ENCODE assay signal across 1 cellular context in genomic region chr1:1309525-1310385, GRCh38.
TF ChIP-seq lines count a peak whose summit lies in the region.

No MANE protein-coding gene starts in this region.

TF ChIP-seq in K562, 482 proteins besides CTCF, POLR2A, EP300 and RAD21 (continued from another document and continues in another):
- TF ChIP-seq ZNF518B (CRISPR knock-in tag; IDR thresholded peaks at IDR 0.05) (no peak), PPARD (CRISPR knock-in tag; IDR thresholded peaks at IDR 0.05) (no peak), CC2D1A (IDR thresholded peaks at IDR 0.05) (no peak), RBM34 (IDR thresholded peaks at IDR 0.05; ENCODE audit: borderline replicate concordance, insufficient read depth, low read length) (no peak), ZNF592 (IDR thresholded peaks at IDR 0.05) (no peak), PRPF4 (IDR thresholded peaks at IDR 0.05; ENCODE audit: insufficient read depth, low read depth, low read length, poor library complexity, severe bottlenecking) (peak; percentile 29), ZNF232 (CRISPR knock-in tag; IDR thresholded peaks at IDR 0.05) (no peak), ZNF165 (CRISPR knock-in tag; IDR thresholded peaks at IDR 0.05; ENCODE audit: borderline replicate concordance) (no peak), ZMIZ1 (IDR thresholded peaks at IDR 0.05; ENCODE audit: low read depth in 2 of 2, low read length in 2 of 2) (no peak), POLR2AphosphoS2 (IDR thresholded peaks at IDR 0.05; ENCODE audit: low read length) (peak; percentile 81; the same call in 1 of the 2 replicates), ZNF431 (CRISPR knock-in tag; IDR thresholded peaks at IDR 0.05) (no peak), ZNF263 (CRISPR knock-in tag; IDR thresholded peaks at IDR 0.05; ENCODE audit: borderline replicate concordance) (no peak), MAFG (tag; conservative IDR thresholded peaks at IDR 0.05) (no peak), ARHGAP35 (IDR thresholded peaks at IDR 0.05; ENCODE audit: partially characterized antibody) (no peak), TOE1 (IDR thresholded peaks at IDR 0.05; ENCODE audit: borderline replicate concordance) (peak; percentile 87), TOE1 (CRISPR knock-in tag; IDR thresholded peaks at IDR 0.05; ENCODE audit: borderline replicate concordance, low read depth) (no peak), TCF7 (IDR thresholded peaks at IDR 0.05; ENCODE audit: borderline replicate concordance) (0 out of 2 replicates have a peak, but pooled peaks have one; percentile 3), TCF3 (CRISPR knock-in tag; IDR thresholded peaks at IDR 0.05) (no peak), MYBL2 (IDR thresholded peaks at IDR 0.05; ENCODE audit: low read depth) (no peak), MYBL2 (CRISPR knock-in tag; IDR thresholded peaks at IDR 0.05; ENCODE audit: borderline replicate concordance) (0 out of 2 replicates have a peak, but pooled peaks have one; percentile 18), GABPB1 (CRISPR knock-in tag; IDR thresholded peaks at IDR 0.05) (peak; percentile 15; the same call in 1 of the 2 replicates), CEBPB (tag; IDR thresholded peaks at IDR 0.05) (no peak), PYGO2 (tag; IDR thresholded peaks at IDR 0.05) (no peak), CEBPZ (IDR thresholded peaks at IDR 0.05; ENCODE audit: borderline replicate concordance, low read depth, low read length) (no peak), TGIF2 (CRISPR knock-in tag; IDR thresholded peaks at IDR 0.05) (0 out of 2 replicates have a peak, but pooled peaks have one; percentile 33), GTF2F1 (IDR thresholded peaks at IDR 0.05; ENCODE audit: low read depth, low read length) (no peak)
- TF ChIP-seq, protein P1, sequence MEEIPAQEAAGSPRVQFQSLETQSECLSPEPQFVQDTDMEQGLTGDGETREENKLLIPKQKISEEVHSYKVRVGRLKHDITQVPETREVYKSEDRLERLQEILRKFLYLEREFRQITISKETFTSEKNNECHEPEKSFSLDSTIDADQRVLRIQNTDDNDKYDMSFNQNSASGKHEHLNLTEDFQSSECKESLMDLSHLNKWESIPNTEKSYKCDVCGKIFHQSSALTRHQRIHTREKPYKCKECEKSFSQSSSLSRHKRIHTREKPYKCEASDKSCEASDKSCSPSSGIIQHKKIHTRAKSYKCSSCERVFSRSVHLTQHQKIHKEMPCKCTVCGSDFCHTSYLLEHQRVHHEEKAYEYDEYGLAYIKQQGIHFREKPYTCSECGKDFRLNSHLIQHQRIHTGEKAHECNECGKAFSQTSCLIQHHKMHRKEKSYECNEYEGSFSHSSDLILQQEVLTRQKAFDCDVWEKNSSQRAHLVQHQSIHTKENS (CRISPR knock-in tag; IDR thresholded peaks at IDR 0.05): no peak
- TF ChIP-seq, protein P2, sequence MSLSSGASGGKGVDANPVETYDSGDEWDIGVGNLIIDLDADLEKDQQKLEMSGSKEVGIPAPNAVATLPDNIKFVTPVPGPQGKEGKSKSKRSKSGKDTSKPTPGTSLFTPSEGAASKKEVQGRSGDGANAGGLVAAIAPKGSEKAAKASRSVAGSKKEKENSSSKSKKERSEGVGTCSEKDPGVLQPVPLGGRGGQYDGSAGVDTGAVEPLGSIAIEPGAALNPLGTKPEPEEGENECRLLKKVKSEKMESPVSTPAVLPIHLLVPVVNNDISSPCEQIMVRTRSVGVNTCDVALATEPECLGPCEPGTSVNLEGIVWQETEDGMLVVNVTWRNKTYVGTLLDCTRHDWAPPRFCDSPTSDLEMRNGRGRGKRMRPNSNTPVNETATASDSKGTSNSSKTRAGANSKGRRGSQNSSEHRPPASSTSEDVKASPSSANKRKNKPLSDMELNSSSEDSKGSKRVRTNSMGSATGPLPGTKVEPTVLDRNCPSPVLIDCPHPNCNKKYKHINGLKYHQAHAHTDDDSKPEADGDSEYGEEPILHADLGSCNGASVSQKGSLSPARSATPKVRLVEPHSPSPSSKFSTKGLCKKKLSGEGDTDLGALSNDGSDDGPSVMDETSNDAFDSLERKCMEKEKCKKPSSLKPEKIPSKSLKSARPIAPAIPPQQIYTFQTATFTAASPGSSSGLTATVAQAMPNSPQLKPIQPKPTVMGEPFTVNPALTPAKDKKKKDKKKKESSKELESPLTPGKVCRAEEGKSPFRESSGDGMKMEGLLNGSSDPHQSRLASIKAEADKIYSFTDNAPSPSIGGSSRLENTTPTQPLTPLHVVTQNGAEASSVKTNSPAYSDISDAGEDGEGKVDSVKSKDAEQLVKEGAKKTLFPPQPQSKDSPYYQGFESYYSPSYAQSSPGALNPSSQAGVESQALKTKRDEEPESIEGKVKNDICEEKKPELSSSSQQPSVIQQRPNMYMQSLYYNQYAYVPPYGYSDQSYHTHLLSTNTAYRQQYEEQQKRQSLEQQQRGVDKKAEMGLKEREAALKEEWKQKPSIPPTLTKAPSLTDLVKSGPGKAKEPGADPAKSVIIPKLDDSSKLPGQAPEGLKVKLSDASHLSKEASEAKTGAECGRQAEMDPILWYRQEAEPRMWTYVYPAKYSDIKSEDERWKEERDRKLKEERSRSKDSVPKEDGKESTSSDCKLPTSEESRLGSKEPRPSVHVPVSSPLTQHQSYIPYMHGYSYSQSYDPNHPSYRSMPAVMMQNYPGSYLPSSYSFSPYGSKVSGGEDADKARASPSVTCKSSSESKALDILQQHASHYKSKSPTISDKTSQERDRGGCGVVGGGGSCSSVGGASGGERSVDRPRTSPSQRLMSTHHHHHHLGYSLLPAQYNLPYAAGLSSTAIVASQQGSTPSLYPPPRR (CRISPR knock-in tag; IDR thresholded peaks at IDR 0.05; ENCODE audit: borderline replicate concordance): peak; percentile 83; the same call in 1 of the 2 replicates
- TF ChIP-seq, protein P3, sequence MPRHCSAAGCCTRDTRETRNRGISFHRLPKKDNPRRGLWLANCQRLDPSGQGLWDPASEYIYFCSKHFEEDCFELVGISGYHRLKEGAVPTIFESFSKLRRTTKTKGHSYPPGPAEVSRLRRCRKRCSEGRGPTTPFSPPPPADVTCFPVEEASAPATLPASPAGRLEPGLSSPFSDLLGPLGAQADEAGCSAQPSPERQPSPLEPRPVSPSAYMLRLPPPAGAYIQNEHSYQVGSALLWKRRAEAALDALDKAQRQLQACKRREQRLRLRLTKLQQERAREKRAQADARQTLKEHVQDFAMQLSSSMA (CRISPR knock-in tag; IDR thresholded peaks at IDR 0.05): no peak
- TF ChIP-seq, protein P4, sequence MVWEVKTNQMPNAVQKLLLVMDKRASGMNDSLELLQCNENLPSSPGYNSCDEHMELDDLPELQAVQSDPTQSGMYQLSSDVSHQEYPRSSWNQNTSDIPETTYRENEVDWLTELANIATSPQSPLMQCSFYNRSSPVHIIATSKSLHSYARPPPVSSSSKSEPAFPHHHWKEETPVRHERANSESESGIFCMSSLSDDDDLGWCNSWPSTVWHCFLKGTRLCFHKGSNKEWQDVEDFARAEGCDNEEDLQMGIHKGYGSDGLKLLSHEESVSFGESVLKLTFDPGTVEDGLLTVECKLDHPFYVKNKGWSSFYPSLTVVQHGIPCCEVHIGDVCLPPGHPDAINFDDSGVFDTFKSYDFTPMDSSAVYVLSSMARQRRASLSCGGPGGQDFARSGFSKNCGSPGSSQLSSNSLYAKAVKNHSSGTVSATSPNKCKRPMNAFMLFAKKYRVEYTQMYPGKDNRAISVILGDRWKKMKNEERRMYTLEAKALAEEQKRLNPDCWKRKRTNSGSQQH (CRISPR knock-in tag; IDR thresholded peaks at IDR 0.05): no peak
- TF ChIP-seq, protein P5, sequence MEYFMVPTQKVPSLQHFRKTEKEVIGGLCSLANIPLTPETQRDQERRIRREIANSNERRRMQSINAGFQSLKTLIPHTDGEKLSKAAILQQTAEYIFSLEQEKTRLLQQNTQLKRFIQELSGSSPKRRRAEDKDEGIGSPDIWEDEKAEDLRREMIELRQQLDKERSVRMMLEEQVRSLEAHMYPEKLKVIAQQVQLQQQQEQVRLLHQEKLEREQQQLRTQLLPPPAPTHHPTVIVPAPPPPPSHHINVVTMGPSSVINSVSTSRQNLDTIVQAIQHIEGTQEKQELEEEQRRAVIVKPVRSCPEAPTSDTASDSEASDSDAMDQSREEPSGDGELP (CRISPR knock-in tag; IDR thresholded peaks at IDR 0.05; ENCODE audit: borderline replicate concordance): peak; percentile 60
